Comparison of ENCODE assay signal across 13 cellular contexts in the genomic region with DNA sequence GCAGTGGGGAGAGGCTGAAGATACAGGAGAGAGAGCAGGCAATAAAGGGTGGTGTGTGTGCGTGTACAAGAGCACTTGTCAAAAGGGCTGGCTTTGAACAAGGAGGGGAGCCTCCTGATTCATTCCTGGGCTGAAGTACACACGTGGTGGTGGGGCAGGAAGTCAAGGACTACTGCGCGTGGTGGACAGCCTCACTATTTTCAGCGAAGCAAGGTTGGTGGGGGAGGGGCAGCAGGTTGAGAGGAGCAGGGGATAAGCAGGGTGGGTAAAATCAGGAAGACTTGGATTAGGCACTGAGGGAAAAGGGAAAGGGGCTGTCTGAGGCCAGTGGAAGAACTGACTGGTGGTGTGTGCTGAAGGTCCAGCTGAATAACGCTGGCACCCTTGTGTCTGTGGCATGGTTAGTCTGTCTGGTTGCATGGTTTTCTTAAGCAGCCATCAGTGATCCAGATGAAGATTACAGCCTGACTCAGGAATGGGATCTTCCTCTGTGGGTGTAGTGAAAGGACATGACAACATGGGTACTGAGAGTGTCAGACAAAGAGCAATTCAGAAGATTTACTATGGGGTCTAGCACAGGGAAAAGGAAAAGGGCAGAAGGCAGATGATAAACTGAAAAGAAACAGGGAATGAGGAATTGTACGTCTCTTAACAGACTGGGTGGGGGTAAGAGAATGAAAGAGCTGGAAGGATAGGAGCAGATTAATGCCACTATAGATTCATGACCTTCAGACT.
"Had no signal": no experiment of that assay in that cellular context is flagged by ENCODE, and none has a peak within 500 bp of the region (broad histone marks: within the 10 kb centered on the region; RNA-seq: fewer than 3 reads in every experiment).

No MANE protein-coding gene starts in this region.

- H3K27me3 Mint-ChIP-seq: activated naive CD4-positive, alpha-beta T cell treated with anti-CD3 and anti-CD28 coated beads, Interleukin-2, amount 50 U/mL, for 24 hours; stimulated activated naive CD8-positive, alpha-beta T cell treated with anti-CD3 and anti-CD28 coated beads, Interleukin-15, amount 100 ng/mL, for 72 hours had no signal

- H3K4me3 ChIP-seq: breast epithelium, dorsolateral prefrontal cortex, esophagus muscularis mucosa, heart left ventricle, testis had no signal

- H3K27me3 ChIP-seq: esophagus muscularis mucosa, heart left ventricle, testis had no signal

- H3K4me1 ChIP-seq: breast epithelium, esophagus muscularis mucosa, heart left ventricle, parathyroid adenoma, testis had no signal

- H3K79me2 ChIP-seq: parathyroid adenoma had no signal

- H3K4me1 Mint-ChIP-seq: activated naive CD4-positive, alpha-beta T cell treated with anti-CD3 and anti-CD28 coated beads, Interleukin-2, amount 50 U/mL, for 24 hours; stimulated activated naive CD8-positive, alpha-beta T cell treated with anti-CD3 and anti-CD28 coated beads, Interleukin-15, amount 100 ng/mL, for 72 hours had no signal

- ATAC-seq: heart left ventricle; stimulated activated naive CD8-positive, alpha-beta T cell treated with anti-CD3 and anti-CD28 coated beads, Interleukin-15, amount 100 ng/mL, for 72 hours had no signal

- H3K27ac ChIP-seq: breast epithelium, dorsolateral prefrontal cortex, esophagus muscularis mucosa, heart left ventricle, parathyroid adenoma, testis had no signal

- H3K9ac ChIP-seq: parathyroid adenoma had no signal

- H3K36me3 ChIP-seq: breast epithelium had no signal

- DNase-seq: dorsolateral prefrontal cortex; foreskin fibroblast; heart left ventricle; kidney; midbrain; retina; stimulated activated CD4-positive, alpha-beta T cell treated with anti-CD3 and anti-CD28 coated beads, Interleukin-4, amount 100 ng/mL, for 1 hour; stimulated activated naive CD8-positive, alpha-beta T cell treated with anti-CD3 and anti-CD28 coated beads, Interleukin-15, amount 100 ng/mL, for 72 hours; testis had no signal

- H3K9me3 ChIP-seq: breast epithelium, esophagus muscularis mucosa, heart left ventricle, testis had no signal

- H3K27ac Mint-ChIP-seq: activated naive CD4-positive, alpha-beta T cell treated with anti-CD3 and anti-CD28 coated beads, Interleukin-2, amount 50 U/mL, for 24 hours had no signal

- H3K9me3 Mint-ChIP-seq: activated naive CD4-positive, alpha-beta T cell treated with anti-CD3 and anti-CD28 coated beads, Interleukin-2, amount 50 U/mL, for 24 hours; stimulated activated naive CD8-positive, alpha-beta T cell treated with anti-CD3 and anti-CD28 coated beads, Interleukin-15, amount 100 ng/mL, for 72 hours had no signal

- H2AFZ ChIP-seq: parathyroid adenoma had no signal

- H3K4me3 Mint-ChIP-seq: activated naive CD4-positive, alpha-beta T cell treated with anti-CD3 and anti-CD28 coated beads, Interleukin-2, amount 50 U/mL, for 24 hours; stimulated activated naive CD8-positive, alpha-beta T cell treated with anti-CD3 and anti-CD28 coated beads, Interleukin-15, amount 100 ng/mL, for 72 hours had no signal
